ENCODE assay signal across 14 cellular contexts in the genomic region with DNA sequence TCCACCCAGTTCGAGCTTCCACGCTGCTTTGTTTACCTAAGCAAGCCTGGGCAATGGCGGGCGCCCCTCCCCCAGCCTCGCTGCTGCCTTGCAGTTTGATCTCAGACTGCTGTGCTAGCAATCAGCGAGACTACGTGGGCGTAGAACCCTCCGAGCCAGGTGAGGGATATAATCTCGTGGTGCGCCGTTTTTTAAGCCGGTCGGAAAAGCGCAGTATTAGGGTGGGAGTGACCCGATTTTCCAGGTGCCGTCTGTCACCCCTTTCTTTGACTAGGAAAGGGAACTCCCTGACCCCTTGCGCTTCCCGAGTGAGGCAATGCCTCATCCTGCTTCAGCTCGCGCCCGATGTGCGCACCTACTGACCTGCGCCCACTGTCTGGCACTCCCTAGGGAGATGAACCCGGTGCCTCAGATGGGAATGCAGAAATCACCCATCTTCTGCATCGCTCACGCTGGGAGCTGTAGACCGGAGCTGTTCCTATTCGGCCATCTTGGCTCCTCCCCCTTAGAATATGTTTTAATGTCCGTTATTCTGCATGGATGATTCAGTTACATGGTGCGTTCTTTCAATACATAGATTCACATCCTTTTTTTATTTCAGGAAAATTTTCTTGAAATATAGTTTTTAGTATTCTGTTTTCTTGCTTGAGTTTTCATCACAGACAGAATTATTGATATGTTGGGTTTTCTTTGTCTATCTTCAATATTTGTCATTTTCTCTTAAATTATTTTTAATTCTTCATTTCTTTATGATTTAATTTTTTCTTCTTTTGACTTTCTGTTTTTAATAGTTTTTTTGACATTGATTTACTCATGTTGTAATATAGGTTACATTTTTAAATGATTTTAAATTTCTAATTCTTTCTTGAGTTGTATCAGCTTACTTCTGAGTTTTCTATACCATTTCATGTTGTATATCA. TPM values are rescaled to one million over a fixed set of nuclear protein-coding genes. Genes with fewer than 3 reads are reported as not detected.
A peak's percentile ranks its signal among the peaks of the same experiment; 100 is the strongest.
DNase-seq lines count a peak whose midpoint lies in the region; ATAC-seq, FAIRE-seq and TF ChIP-seq lines count a peak whose summit lies in the region.
"Not testable (repeated sequence)": the region's sequence is repeated elsewhere in the genome, so short reads cannot be mapped to it uniquely, and the experiment has no call there.
"Had no signal": no experiment of that assay in that cellular context is flagged by ENCODE, and none has a peak within 500 bp of the region (broad histone marks: within the 10 kb centered on the region; RNA-seq: fewer than 3 reads in every experiment).

No MANE protein-coding gene starts in this region.

- H3K27ac ChIP-seq in A549; PC-9; K562 (ENCODE audit: extremely low read depth, low read depth, low read length); iPS-18a (ENCODE audit: low read length); neuronal stem cell (replicated peaks; ENCODE audit: low read length): not testable (repeated sequence)

- H2BK12ac ChIP-seq in neuronal stem cell (ENCODE audit: low read length), result not testable (repeated sequence)

- not testable (repeated sequence) for H3K4me1 ChIP-seq in A549; PC-9 (replicated peaks; ENCODE audit: insufficient read depth); K562 (replicated peaks in 1 of 2; ENCODE audit: control insufficient read depth in 2 of 2, insufficient read depth in 2 of 2, low read length in 2 of 2); iPS-18a (ENCODE audit: control insufficient read depth, low read depth, low read length)
- peaks cover 0 to 19% of the 10 kb centered on the region in 2 donors for H3K4me1 ChIP-seq in neuronal stem cell (ENCODE audit: control insufficient read depth in 2 of 2, insufficient read depth in 1 of 2, low read depth in 1 of 2, low read length in 2 of 2)

- not testable (repeated sequence) for H3K9me2 ChIP-seq in PC-9 (ENCODE audit: insufficient read depth)

- H3K4me3 ChIP-seq in A549, result peak overlapping the region; percentile 35
- H3K4me3 ChIP-seq in PC-9, result peak overlapping the region; percentile 59; the same call in 1 of the 2 replicates
- peak overlapping the region; percentile 45 for H3K4me3 ChIP-seq in K562
- H3K4me3 ChIP-seq in iPS-18a (ENCODE audit: low read length), result peak overlapping the region; percentile 58
- H3K4me3 ChIP-seq in neuronal stem cell (ENCODE audit: low read length in 2 of 2), result not testable (repeated sequence)

- not testable (repeated sequence) for H4K20me1 ChIP-seq in PC-9 (ENCODE audit: insufficient read depth); K562 (replicated peaks; ENCODE audit: control insufficient read depth, insufficient read depth, low read length)

- H3K18ac ChIP-seq in neuronal stem cell (ENCODE audit: low read length), result not testable (repeated sequence)

- H3K4me2 ChIP-seq in A549, result peak overlapping the region; percentile 47
- peak overlapping the region; percentile 76 for H3K4me2 ChIP-seq in PC-9
- H3K4me2 ChIP-seq in K562 (ENCODE audit: insufficient read depth, low read length), result peak overlapping the region; percentile 75
- not testable (repeated sequence) for H3K4me2 ChIP-seq in neuronal stem cell (ENCODE audit: insufficient read depth, low read length, poor library complexity, severe bottlenecking)

- not testable (repeated sequence) for H2BK5ac ChIP-seq in neuronal stem cell (ENCODE audit: low read length)

- not testable (repeated sequence) for H3K4ac ChIP-seq in neuronal stem cell (ENCODE audit: low read length)

- H3F3A ChIP-seq in PC-9 (ENCODE audit: insufficient read depth, low read depth), result not testable (repeated sequence)

- CTCF ChIA-PET in A549 (lab: Yijun Ruan, JAX), result interaction anchor here (1.3 kb wide), 1 partner anchor 20 kb away, joined by 3 read pairs; a partner anchor contains a TSS
- CTCF ChIA-PET in PC-9 (lab: Charles Lee); K562 (lab: Yijun Ruan, JAX; ENCODE audit: low intra/inter-chr PET ratio): not testable (repeated sequence)

- ATAC-seq in A549, result 0 out of 6 replicates have a peak, but pooled peaks of 1 of the 2 experiments have one; percentile 33
- peak; percentile 61; the same call in 1 of the 3 replicates for ATAC-seq in K562

- POLR2A ChIA-PET in A549 (lab: Yijun Ruan, JAX); PC-9 (lab: Charles Lee; ENCODE audit: unreplicated experiment): not testable (repeated sequence)
- POLR2A ChIA-PET in K562 (lab: Yijun Ruan, JAX), result interaction anchor here (0.7 kb wide), 1 partner anchor 1163 kb away, joined by 3 read pairs; no protein-coding TSS in a partner anchor

- not testable (repeated sequence) for H3K9me1 ChIP-seq in K562 (ENCODE audit: control insufficient read depth, insufficient read depth, low read length)

- not testable (repeated sequence) for DNase-seq in A549 (ENCODE audit: low read depth in 1 of 2, low spot score in 1 of 2); neuronal stem cell (ENCODE audit: low spot score)
- DNase-seq in LoVo (ENCODE audit: low spot score), result peak; percentile 21
- peak; percentile 23 for DNase-seq in NCI-H460 (ENCODE audit: extremely low read depth, low read depth)
- peak in 1 of 2 experiments; percentile 9 for DNase-seq in PC-9
- peak in 2 of 4 experiments; percentile 15 to 29 for DNase-seq in K562 (ENCODE audit: extremely low read depth in 1 of 4, low spot score in 3 of 4)

- not testable (repeated sequence) for H3K9me3 ChIP-seq in A549; PC-9 (ENCODE audit: insufficient read depth, low read depth); K562 (replicated peaks; ENCODE audit: control insufficient read depth, insufficient read depth, low read depth, low read length); iPS-18a (ENCODE audit: control insufficient read depth, low read depth, low read length); neuronal stem cell (replicated peaks in 1 of 2; ENCODE audit: control insufficient read depth in 2 of 2, insufficient read depth in 1 of 2, low read depth in 1 of 2, low read length in 2 of 2)

- not testable (repeated sequence) for H2BK15ac ChIP-seq in neuronal stem cell (ENCODE audit: low read length)

- H4K91ac ChIP-seq in neuronal stem cell (ENCODE audit: low read depth, low read length, poor library complexity), result not testable (repeated sequence)

- 47% methylated on average over 26 of the region's 31 CpGs for WGBS in A549 (ENCODE audit: missing lambda C conversion rate)
- under 1% methylated on average over 24 of the region's 31 CpGs for WGBS in K562 (ENCODE audit: insufficient coverage, low coverage, missing lambda C conversion rate)
- no CpG with 5 or more reads among the region's 31 CpGs for WGBS in neuronal stem cell (ENCODE audit: extremely low coverage in 2 of 2, insufficient read length in 2 of 2, insufficient replicate concordance in 1 of 2), 2 donors

- not testable (repeated sequence) for TF ChIP-seq RAD21 in A549 (conservative IDR thresholded peaks at IDR 0.05 in 1 of 2, IDR thresholded peaks at IDR 0.05 in 1 of 2)
- 0 out of 4 replicates have a peak, but pooled peaks of 1 of the 2 experiments have one; percentile 8 for TF ChIP-seq RAD21 in K562 (CRISPR knock-in tag; conservative IDR thresholded peaks at IDR 0.05 in 1 of 2, IDR thresholded peaks at IDR 0.05 in 1 of 2)

- intact Hi-C loops in PC-9 (cut with micrococcal nuclease; ENCODE audit: unreplicated experiment); K562 (cut with micrococcal nuclease): not testable (repeated sequence)

- not testable (repeated sequence) for H3K79me2 ChIP-seq in PC-9 (ENCODE audit: low read depth); K562 (ENCODE audit: control insufficient read depth, insufficient read depth, low read length)

- not testable (repeated sequence) for BruUV-seq in PC-9 (replicated peaks; lab: Mats Ljungman, UMichigan); K562 (replicated peaks; lab: Mats Ljungman, UMichigan)

- H3K9ac ChIP-seq in K562 (ENCODE audit: insufficient read depth in 1 of 2, low read depth in 2 of 2, low read length in 2 of 2), result 0 out of 4 replicates have a peak overlapping the region, but pooled peaks of 1 of the 2 experiments have one; percentile 72
- peak overlapping the region; percentile 52 for H3K9ac ChIP-seq in iPS-18a (ENCODE audit: low read length)
- not testable (repeated sequence) for H3K9ac ChIP-seq in neuronal stem cell (ENCODE audit: low read depth, low read length, poor library complexity)

- not testable (repeated sequence) for H2BK120ac ChIP-seq in neuronal stem cell (ENCODE audit: low read depth, low read length)

- H3K27me3 ChIP-seq in PC-9 (ENCODE audit: insufficient read depth, low read depth), result peaks cover 19% of the 10 kb centered on the region; the same call in 1 of the 2 replicates
- not testable (repeated sequence) for H3K27me3 ChIP-seq in K562 (ENCODE audit: control insufficient read depth in 2 of 2, insufficient read depth in 2 of 2, low read length in 2 of 2); iPS-18a (ENCODE audit: control insufficient read depth, insufficient read depth, low read length); neuronal stem cell (ENCODE audit: control insufficient read depth in 3 of 3, insufficient read depth in 3 of 3, low read depth in 1 of 3, low read length in 3 of 3)

- TF ChIP-seq EP300 in A549 (IDR thresholded peaks at IDR 0.05); K562 (IDR thresholded peaks at IDR 0.05; ENCODE audit: low read length): not testable (repeated sequence)

- H3K79me1 ChIP-seq in neuronal stem cell (ENCODE audit: low read depth, low read length), result not testable (repeated sequence)

- not testable (repeated sequence) for H2AK5ac ChIP-seq in neuronal stem cell (ENCODE audit: low read depth, low read length)

- not testable (repeated sequence) for FAIRE-seq in A549 (lab: Jason Lieb, UNC); K562 (lab: Jason Lieb, UNC)
- FAIRE-seq in G401.6 (lab: Jason Lieb, UNC), result peak; percentile 27

- not testable (repeated sequence) for H4K8ac ChIP-seq in neuronal stem cell (ENCODE audit: low read depth, low read length)

- not testable (repeated sequence) for TF ChIP-seq POLR2A in A549 (IDR thresholded peaks at IDR 0.05; ENCODE audit: low read length); K562 (conservative IDR thresholded peaks at IDR 0.05)

- in situ Hi-C loops in K562 (cut with MboI), result not testable (repeated sequence)

- H3K23ac ChIP-seq in neuronal stem cell (ENCODE audit: low read depth, low read length, poor library complexity), result not testable (repeated sequence)

- TF ChIP-seq CTCF in A549 (IDR thresholded peaks at IDR 0.05); PC-9 (conservative IDR thresholded peaks at IDR 0.05); K562 (IDR thresholded peaks at IDR 0.05 in 2 of 3, conservative IDR thresholded peaks at IDR 0.05 in 1 of 3; ENCODE audit: insufficient read depth in 2 of 3, low read depth in 1 of 3, low read length in 3 of 3): not testable (repeated sequence)

- not testable (repeated sequence) for H3K36me3 ChIP-seq in PC-9 (ENCODE audit: low read depth); K562 (ENCODE audit: control insufficient read depth, insufficient read depth, low read length); iPS-18a (ENCODE audit: control insufficient read depth, low read depth, low read length); neuronal stem cell (replicated peaks in 1 of 2; ENCODE audit: control insufficient read depth in 2 of 2, insufficient read depth in 2 of 2, low read length in 2 of 2)

- not testable (repeated sequence) for H3K14ac ChIP-seq in neuronal stem cell (ENCODE audit: low read length)

- H2AFZ ChIP-seq in PC-9, result peak overlapping the region; percentile 80; the same call in 1 of the 2 replicates
- peak overlapping the region; percentile 94 for H2AFZ ChIP-seq in K562 (ENCODE audit: low read depth, low read length)
- H2AFZ ChIP-seq in neuronal stem cell (ENCODE audit: low read length), result peak overlapping the region; percentile 40

RNA-seq across cellular contexts. Expression of a gene that starts 20.5 kb away (rescaled TPM):
- polyA plus RNA-seq in A549 (2011; rRNA removed) (16.8 and 19.0 TPM in 2 replicates), A549 (2017; fragmentation: RNase III; extraction: RNeasy Plus Mini Kit Qiagen cat#74134 plus additional on column Dnase treatment) (11.7 to 12.9 TPM (median 12.5 TPM) in 3 replicates), K562 (2011; rRNA removed) (5.6 and 10.0 TPM in 2 replicates), K562 (2014; fragmentation: Illumina TruSeq; extraction: Trizol) (12.6 and 14.8 TPM in 2 replicates), K562 (2014; fragmentation: Nextera tagmentation; extraction: Ambion mirVana) (10 to 100 TPM; 11.7 to 16.3 TPM), K562 (2014; rRNA removed) (8.2 and 11.8 TPM in 2 replicates)
- 3.8 and 3.9 TPM in 2 replicates for polyA plus RNA-seq in A549 (2012; cell fraction: cytosol; rRNA removed)
- polyA plus RNA-seq in A549 (2012; cell fraction: nucleus; rRNA removed), result 3.1 and 5.4 TPM in 2 replicates
- polyA minus RNA-seq in A549 (2011; rRNA and poly(A)+ RNA removed), result 7.0 and 7.2 TPM in 2 replicates
- 22.9 and 25.1 TPM in 2 replicates for total RNA-seq in NCI-H460 (2014; rRNA removed; shearing (Covaris generic))
- polyA plus RNA-seq in NCI-H460 (2014; cell fraction: nucleus; rRNA removed), result 8.9 and 13.3 TPM in 2 replicates
- total RNA-seq in PC-9 (2021) (9.7 and 13.5 TPM in 2 replicates), K562 (2014; rRNA removed) (7.1 and 8.8 TPM in 2 replicates), K562 (2014; rRNA removed; fragmentation: Illumina TruSeq; extraction: Trizol) (17.5 and 19.1 TPM in 2 replicates), K562 (2015; rRNA removed; fragmentation: Illumina TruSeq; extraction: Trizol) (10.2 and 10.7 TPM in 2 replicates), K562 (2021) (12.1 and 13.0 TPM in 2 replicates)
- total RNA-seq in K562 (2011; cell fraction: chromatin; rRNA removed; ENCODE audit: low replicate concordance), result 2.1 and 12.0 TPM in 2 replicates
- total RNA-seq in K562 (2011; cell fraction: nucleolus; rRNA removed), result 1.5 and 1.8 TPM in 2 replicates
- 3.7 and 3.9 TPM in 2 replicates for total RNA-seq in K562 (2011; cell fraction: nucleoplasm; rRNA removed)
- polyA plus RNA-seq in K562 (2011; cell fraction: cytosol; rRNA removed), result 1.8 and 3.7 TPM in 2 replicates
- 2.1 and 3.2 TPM in 2 replicates for polyA plus RNA-seq in K562 (2011; cell fraction: nucleus; rRNA removed)
- 12.5 and 14.7 TPM in 2 replicates for polyA plus RNA-seq in K562 (2012)
- polyA minus RNA-seq in K562 (2011; rRNA and poly(A)+ RNA removed), result 15.8 and 17.9 TPM in 2 replicates
- polyA minus RNA-seq in K562 (2011; cell fraction: cytosol; rRNA and poly(A)+ RNA removed), result 5.0 and 6.5 TPM in 2 replicates
- 5.8 and 7.8 TPM in 2 replicates for polyA minus RNA-seq in K562 (2011; cell fraction: nucleus; rRNA and poly(A)+ RNA removed)
- polyA plus RNA-seq in neuronal stem cell (2013, experiment 1 of 2), result 7.2 TPM
- polyA plus RNA-seq in neuronal stem cell (2013, experiment 2 of 2), result 7.7 TPM

RNA-seq across cellular contexts. Expression of a gene that starts 50.8 kb away (rescaled TPM):
- polyA plus RNA-seq in A549 (2011; rRNA removed) (not detected in 2 replicates), A549 (2017; fragmentation: RNase III; extraction: RNeasy Plus Mini Kit Qiagen cat#74134 plus additional on column Dnase treatment) (not detected in 3 replicates), K562 (2011; rRNA removed) (not detected in 2 replicates), K562 (2014; fragmentation: Illumina TruSeq; extraction: Trizol) (not detected in 2 replicates), K562 (2014; fragmentation: Nextera tagmentation; extraction: Ambion mirVana) (not detected), K562 (2014; rRNA removed) (not detected in 2 replicates)
- polyA plus RNA-seq in A549 (2012; cell fraction: cytosol; rRNA removed), result not detected in 2 replicates
- not detected in 2 replicates for polyA plus RNA-seq in A549 (2012; cell fraction: nucleus; rRNA removed)
- polyA minus RNA-seq in A549 (2011; rRNA and poly(A)+ RNA removed), result not detected in 2 replicates
- total RNA-seq in NCI-H460 (2014; rRNA removed; shearing (Covaris generic)), result 0.15 TPM in 1 of 2 replicates, not detected in the other
- polyA plus RNA-seq in NCI-H460 (2014; cell fraction: nucleus; rRNA removed), result not detected in 2 replicates
- total RNA-seq in PC-9 (2021) (not detected in 2 replicates), K562 (2014; rRNA removed) (not detected in 2 replicates), K562 (2014; rRNA removed; fragmentation: Illumina TruSeq; extraction: Trizol) (not detected in 2 replicates), K562 (2015; rRNA removed; fragmentation: Illumina TruSeq; extraction: Trizol) (not detected in 2 replicates), K562 (2021) (not detected in 2 replicates)
- not detected in 2 replicates for total RNA-seq in K562 (2011; cell fraction: chromatin; rRNA removed; ENCODE audit: low replicate concordance)
- total RNA-seq in K562 (2011; cell fraction: nucleolus; rRNA removed), result not detected in 2 replicates
- not detected in 2 replicates for total RNA-seq in K562 (2011; cell fraction: nucleoplasm; rRNA removed)
- not detected in 2 replicates for polyA plus RNA-seq in K562 (2011; cell fraction: cytosol; rRNA removed)
- not detected in 2 replicates for polyA plus RNA-seq in K562 (2011; cell fraction: nucleus; rRNA removed)
- polyA plus RNA-seq in K562 (2012), result 0.08 TPM in 1 of 2 replicates, not detected in the other
- not detected in 2 replicates for polyA minus RNA-seq in K562 (2011; rRNA and poly(A)+ RNA removed)
- not detected in 2 replicates for polyA minus RNA-seq in K562 (2011; cell fraction: cytosol; rRNA and poly(A)+ RNA removed)
- polyA minus RNA-seq in K562 (2011; cell fraction: nucleus; rRNA and poly(A)+ RNA removed), result not detected in 2 replicates
- polyA plus RNA-seq in neuronal stem cell (2013, experiment 1 of 2), result 0.15 TPM
- 0.06 TPM for polyA plus RNA-seq in neuronal stem cell (2013, experiment 2 of 2)
- total RNA-seq: CD4-positive, CD25-positive, alpha-beta regulatory T cell; H4; IMR-90; OCI-LY7; T-cell had no signal
- polyA plus RNA-seq: CD4-positive, CD25-positive, alpha-beta regulatory T cell; IMR-90; SK-N-SH had no signal

Comparison
In these comparisons a context has a peak if more than half of its experiments do, and no peak if none do; other contexts are left out.
1. H2AFZ ChIP-seq: peak in every context shown above with its lines; median percentile 94 in K562; 80 in PC-9; 40 in neuronal stem cell.